In genomic region chrX:2315434-2315833, GRCh38 we compare ENCODE assay signal across 1 cellular context.
TF ChIP-seq lines count a peak whose summit lies in the region.

No MANE protein-coding gene starts in this region.

TF ChIP-seq in HepG2, 621 proteins besides CTCF, POLR2A, EP300 and RAD21 (continued from another document):
- TF ChIP-seq ZBTB40 (IDR thresholded peaks at IDR 0.05) (no peak), ZBTB40 (CRISPR knock-in tag; IDR thresholded peaks at IDR 0.05) (no peak), PLSCR1 (CRISPR knock-in tag; IDR thresholded peaks at IDR 0.05; ENCODE audit: borderline replicate concordance) (no peak), RBAK (CRISPR knock-in tag; IDR thresholded peaks at IDR 0.05) (peak; percentile 97)
